19 cellular contexts compared by ENCODE assay signal in genomic region chr11:8693010-8693551, GRCh38. TPM values are rescaled to one million over a fixed set of nuclear protein-coding genes. Genes with fewer than 3 reads are reported as not detected.
DNase-seq lines count a peak whose midpoint lies in the region; ATAC-seq and TF ChIP-seq lines count a peak whose summit lies in the region.
"Had no signal": no experiment of that assay in that cellular context is flagged by ENCODE, and none has a peak within 500 bp of the region (broad histone marks: within the 10 kb centered on the region; RNA-seq: fewer than 3 reads in every experiment).

No MANE protein-coding gene starts in this region.

- peaks cover 35% of the 10 kb centered on the region for H3K4me1 ChIP-seq in adipocyte (ENCODE audit: control insufficient read depth, insufficient read depth, low read length)
- H3K4me1 ChIP-seq in CD8-positive, alpha-beta T cell (ENCODE audit: insufficient read depth, low read length), result peaks cover 11% of the 10 kb centered on the region

- H3K9me3 ChIP-seq in adipocyte (ENCODE audit: control insufficient read depth, low read length), result no peaks in the 10 kb centered on the region
- H3K9me3 ChIP-seq in CD8-positive, alpha-beta T cell (ENCODE audit: low read length), result no peaks in the 10 kb centered on the region
- H3K9me3 ChIP-seq: Caco-2, vagina had no signal

- peaks cover 7% of the 10 kb centered on the region for H3K36me3 Mint-ChIP-seq in CD8-positive, alpha-beta T cell

- H3K4me1 Mint-ChIP-seq in CD8-positive, alpha-beta T cell (ENCODE audit: low read depth), result peaks cover 17% of the 10 kb centered on the region

- H3K27ac Mint-ChIP-seq in CD8-positive, alpha-beta T cell, result no peak overlapping the region
- H3K27ac Mint-ChIP-seq: mesothelial cell of epicardium had no signal

- CTCF ChIA-PET in CD8-positive, alpha-beta T cell (lab: Charles Lee), result no interaction called here

- no peak overlapping the region for H3K4me3 Mint-ChIP-seq in CD8-positive, alpha-beta T cell
- H3K4me3 Mint-ChIP-seq: mesothelial cell of epicardium had no signal

- intact Hi-C loops in CD8-positive, alpha-beta T cell (cut with DNase I, micrococcal nuclease), result loop anchor here in 1 of 2 experiments (5.0 kb wide), 1 partner anchor 1069 kb away; no protein-coding TSS in a partner anchor

- H3K27ac ChIP-seq in substantia nigra (ENCODE audit: low read depth, low read length, poor library complexity, severe bottlenecking), result peak overlapping the region; percentile 23
- H3K27ac ChIP-seq in CD8-positive, alpha-beta T cell (ENCODE audit: low read depth, low read length), result no peak overlapping the region
- H3K27ac ChIP-seq: vagina had no signal

- peak overlapping the region; percentile 49 for H3K9ac ChIP-seq in adipocyte (ENCODE audit: low read length)

- H3K4me3 ChIP-seq in adipocyte (ENCODE audit: low read length), result peak overlapping the region; percentile 13
- no peak overlapping the region for H3K4me3 ChIP-seq in fibroblast of mammary gland (ENCODE audit: control insufficient read depth, low read depth, low read length)
- H3K4me3 ChIP-seq in CD8-positive, alpha-beta T cell (ENCODE audit: low read depth, low read length), result no peak overlapping the region
- H3K4me3 ChIP-seq: vagina had no signal

- no peak for ATAC-seq in CD8-positive, alpha-beta T cell
- ATAC-seq: activated CD4-positive, CD25-positive, alpha-beta regulatory T cell treated with anti-CD3 and anti-CD28 coated beads, Interleukin-2, amount 50 U/mL, for 24 hours had no signal

- H3K9me3 Mint-ChIP-seq in CD8-positive, alpha-beta T cell, result no peaks in the 10 kb centered on the region
- H3K9me3 Mint-ChIP-seq: mesothelial cell of epicardium had no signal

- DNase-seq in activated effector memory CD4-positive, alpha-beta T cell treated with anti-CD3 and anti-CD28 coated beads, Interleukin-2, amount 50 U/mL, for 16 hours, result peak; percentile 33
- no peak for DNase-seq in activated effector memory CD4-positive, alpha-beta T cell treated with Interleukin-2 at 50 U/mL for 16 hours
- no peak for DNase-seq in adipocyte (ENCODE audit: low read depth)
- DNase-seq in fibroblast of mammary gland (ENCODE audit: low read depth), result peak; percentile 84
- DNase-seq in substantia nigra (lab: John Stamatoyannopoulos, UW), result no peak
- DNase-seq in effector CD8-positive, alpha-beta T cell (lab: John Stamatoyannopoulos, UW), result no peak
- DNase-seq in CD8-positive, alpha-beta T cell, result no peak
- DNase-seq in NCI-H748 treated with DMSO at 0.1 percent for 48 hours (lab: John Stamatoyannopoulos, UW), result no peak
- DNase-seq: ACHN; activated naive CD4-positive, alpha-beta T cell; Caco-2; hippocampal formation; NCI-H2029 treated with DMSO at 0.1 percent for 48 hours; NCI-H510A treated with DMSO at 0.1 percent for 48 hours; SIG-M5; stimulated activated naive CD4-positive, alpha-beta T cell treated with Interleukin-2 at 50 U/mL for 16 hours had no signal

- H3K27me3 ChIP-seq in adipocyte (replicated peaks; ENCODE audit: control insufficient read depth, insufficient read depth, low read length), result no peaks in the 10 kb centered on the region
- H3K27me3 ChIP-seq in CD8-positive, alpha-beta T cell (ENCODE audit: insufficient read depth, low read length), result no peaks in the 10 kb centered on the region
- H3K27me3 ChIP-seq: vagina had no signal

- POLR2A ChIA-PET in CD8-positive, alpha-beta T cell (lab: Charles Lee), result interaction anchor here (1.0 kb wide), 1 partner anchor 11 kb away, joined by 3 read pairs; no protein-coding TSS in a partner anchor

- no peak for TF ChIP-seq CTCF in fibroblast of mammary gland (conservative IDR thresholded peaks at IDR 0.05; ENCODE audit: control insufficient read depth, insufficient read depth, low read depth, low read length)
- no peak for TF ChIP-seq CTCF in CD8-positive, alpha-beta T cell (IDR thresholded peaks at IDR 0.05)

- H3K36me3 ChIP-seq in adipocyte (ENCODE audit: control insufficient read depth, insufficient read depth, low read length, severe bottlenecking), result peaks cover 56% of the 10 kb centered on the region
- H3K36me3 ChIP-seq in CD8-positive, alpha-beta T cell (ENCODE audit: insufficient read depth, low read length), result no peaks in the 10 kb centered on the region

- H3K27me3 Mint-ChIP-seq in CD8-positive, alpha-beta T cell (ENCODE audit: low read depth), result no peaks in the 10 kb centered on the region

RNA-seq across cellular contexts. Expression of gene RPL27A, which starts 10.5 kb away (rescaled TPM):
- total RNA-seq in CD8-positive, alpha-beta T cell, result 1,000 to 10,000 TPM; 1,595 to 1,676 TPM

RNA-seq across cellular contexts. Expression of gene TRIM66, which starts 10.6 kb away (rescaled TPM):
- total RNA-seq in CD8-positive, alpha-beta T cell, result 1 to 10 TPM; 8.6 to 9.1 TPM

Comparison
In these comparisons a context has a peak if more than half of its experiments do, and no peak if none do; other contexts are left out.
1. DNase-seq: peak in activated effector memory CD4-positive, alpha-beta T cell treated with anti-CD3 and anti-CD28 coated beads, Interleukin-2, amount 50 U/mL, for 16 hours (single experiment) and fibroblast of mammary gland (single experiment); none in activated effector memory CD4-positive, alpha-beta T cell treated with Interleukin-2 at 50 U/mL for 16 hours (single experiment), adipocyte (single experiment), substantia nigra (0 of 49), effector CD8-positive, alpha-beta T cell (single experiment), CD8-positive, alpha-beta T cell (0 of 7) and NCI-H748 treated with DMSO at 0.1 percent for 48 hours (single experiment).